Comparison of ENCODE assay signal across 28 cellular contexts in the genomic region with DNA sequence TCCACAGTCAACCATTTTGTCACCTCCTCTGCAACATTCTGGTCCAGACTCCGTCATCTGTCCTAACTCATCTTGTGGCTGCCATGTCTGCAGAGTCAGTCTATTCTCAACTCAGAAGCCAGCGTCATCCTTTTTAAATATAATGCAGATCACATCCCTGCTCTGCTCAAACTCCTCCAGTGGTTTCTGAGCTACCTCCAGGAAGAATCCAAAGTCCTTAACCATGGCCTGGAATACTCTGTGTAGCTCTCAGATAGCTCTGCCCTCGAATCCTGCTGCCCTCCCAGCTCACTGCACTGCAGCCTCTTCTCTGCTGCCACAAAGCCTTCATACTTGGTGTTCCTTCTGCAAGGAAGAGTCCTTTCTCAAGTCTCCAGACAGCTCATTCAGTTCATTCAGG.
"Had no signal": no experiment of that assay in that cellular context is flagged by ENCODE, and none has a peak within 500 bp of the region (broad histone marks: within the 10 kb centered on the region; RNA-seq: fewer than 3 reads in every experiment).

No MANE protein-coding gene starts in this region.

- H3K4me3 Mint-ChIP-seq: activated CD4-positive, alpha-beta memory T cell treated with anti-CD3 and anti-CD28 coated beads for 36 hours; activated CD4-positive, alpha-beta T cell treated with anti-CD3 and anti-CD28 coated beads, Interleukin-2, amount 10 ng/mL, durations not matched to agents 7 days and 5 days; activated T-cell treated with anti-CD3 and anti-CD28 coated beads, Interleukin-2, amount 50 U/mL, for 4 hours had no signal

- H3K27ac ChIP-seq: Peyer's patch, RWPE1, SJCRH30, VCaP had no signal

- H3K36me3 Mint-ChIP-seq: activated CD4-positive, alpha-beta memory T cell treated with anti-CD3 and anti-CD28 coated beads for 36 hours had no signal

- H3K9me3 Mint-ChIP-seq: activated CD4-positive, alpha-beta memory T cell treated with anti-CD3 and anti-CD28 coated beads for 36 hours; activated T-cell treated with anti-CD3 and anti-CD28 coated beads, Interleukin-2, amount 50 U/mL, for 4 hours had no signal

- H3K27me3 Mint-ChIP-seq: activated CD4-positive, alpha-beta memory T cell treated with anti-CD3 and anti-CD28 coated beads for 36 hours; activated CD4-positive, alpha-beta T cell treated with anti-CD3 and anti-CD28 coated beads, Interleukin-2, amount 10 ng/mL, durations not matched to agents 7 days and 5 days had no signal

- H3K27ac Mint-ChIP-seq: activated CD4-positive, alpha-beta memory T cell treated with anti-CD3 and anti-CD28 coated beads for 36 hours; activated CD4-positive, alpha-beta T cell treated with anti-CD3 and anti-CD28 coated beads, Interleukin-2, amount 10 ng/mL, durations not matched to agents 7 days and 5 days; activated naive CD4-positive, alpha-beta T cell treated with anti-CD3 and anti-CD28 coated beads, Interleukin-2, amount 50 U/mL, for 72 hours had no signal

- H3K9me3 ChIP-seq: Peyer's patch, SJCRH30, SK-N-SH had no signal

- H3K4me3 ChIP-seq: Peyer's patch, SJCRH30 had no signal

- H3K36me3 ChIP-seq: Peyer's patch, SJCRH30 had no signal

- H3K27me3 ChIP-seq: Peyer's patch, SJCRH30 had no signal

- DNase-seq: activated CD4-positive, alpha-beta memory T cell treated with anti-CD3 and anti-CD28 coated beads for 36 hours; activated CD4-positive, alpha-beta T cell treated with anti-CD3 and anti-CD28 coated beads, Interleukin-2, amount 10 ng/mL, durations not matched to agents 7 days and 5 days; activated CD4-positive, CD25-positive, alpha-beta regulatory T cell; activated CD8-positive, alpha-beta memory T cell treated with anti-CD3 and anti-CD28 coated beads for 24 hours; activated effector memory CD4-positive, alpha-beta T cell treated with anti-CD3 and anti-CD28 coated beads, Interleukin-2, amount 50 U/mL, for 16 hours; activated naive CD4-positive, alpha-beta T cell treated with Interleukin-2 at 50 U/mL for 16 hours; activated T-cell treated with anti-CD3 and anti-CD28 coated beads, Interleukin-2, amount 50 U/mL, for 4 hours; anterior cingulate cortex; central memory CD4-positive, alpha-beta T cell; Kasumi-1; KBM-7; NCI-H1048; NCI-H146; NCI-H187 treated with DMSO at 0.1 percent for 48 hours; NCI-H2081 treated with DMSO at 0.1 percent for 48 hours; NCI-H2171; NCI-H2227 treated with DMSO at 0.1 percent for 48 hours; NCI-H446 treated with DMSO at 0.1 percent for 48 hours; NCI-H526; NCI-H82; Right ventricle myocardium superior; SJCRH30; SK-N-SH; T-helper 1 cell had no signal

- H3K9ac ChIP-seq: SK-N-SH had no signal

- ATAC-seq: activated naive CD4-positive, alpha-beta T cell treated with anti-CD3 and anti-CD28 coated beads, Interleukin-2, amount 50 U/mL, for 72 hours; activated T-cell treated with anti-CD3 and anti-CD28 coated beads, Interleukin-2, amount 50 U/mL, for 4 hours had no signal
